Comparison of ENCODE assay signal across 2 cellular contexts in the genomic region with DNA sequence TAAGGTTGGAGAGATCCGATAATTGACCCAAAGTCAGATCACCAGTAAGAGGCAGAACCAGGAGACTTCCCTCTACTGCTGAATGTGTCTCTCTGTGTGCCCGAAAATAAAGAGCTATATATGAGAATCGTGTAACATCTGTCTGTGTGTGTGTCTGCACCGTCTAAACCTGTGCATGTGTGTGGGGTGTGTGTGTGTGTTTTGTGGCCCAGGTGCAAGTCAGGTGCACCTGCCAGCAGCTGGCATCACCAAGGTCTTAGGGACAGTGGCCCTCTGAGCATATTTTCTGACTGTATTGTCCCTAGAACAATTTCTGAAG.
TF ChIP-seq lines count a peak whose summit lies in the region.

No MANE protein-coding gene starts in this region.

TF ChIP-seq in H1, 55 proteins besides CTCF, POLR2A, EP300 and RAD21:
- TF ChIP-seq HDAC6 (IDR thresholded peaks at IDR 0.05; ENCODE audit: low read depth, low read length) (no peak), HDAC2 (IDR thresholded peaks at IDR 0.05; ENCODE audit: borderline replicate concordance in 1 of 2, low read depth in 2 of 2, low read length in 2 of 2) (no peak), KDM4A (IDR thresholded peaks at IDR 0.05; ENCODE audit: low read depth, low read length, severe bottlenecking) (no peak), KDM5A (IDR thresholded peaks at IDR 0.05; ENCODE audit: low read length) (no peak), KDM1A (IDR thresholded peaks at IDR 0.05; ENCODE audit: borderline replicate concordance, low read length) (no peak), CHD1 (IDR thresholded peaks at IDR 0.05; ENCODE audit: low read depth, low read length) (no peak), SIRT6 (IDR thresholded peaks at IDR 0.05; ENCODE audit: low read length) (no peak), TBP (IDR thresholded peaks at IDR 0.05; ENCODE audit: low read depth, low read length) (no peak), GABPA (IDR thresholded peaks at IDR 0.05; ENCODE audit: borderline replicate concordance, insufficient read depth, low read length) (no peak), ZNF274 (IDR thresholded peaks at IDR 0.05; ENCODE audit: borderline replicate concordance, extremely low read depth, low read length) (no peak), ASH2L (IDR thresholded peaks at IDR 0.05; ENCODE audit: low read length) (no peak), CTBP2 (IDR thresholded peaks at IDR 0.05; ENCODE audit: borderline replicate concordance, insufficient read depth, insufficient read length, low read length) (no peak), CBX5 (IDR thresholded peaks at IDR 0.05; ENCODE audit: low read depth, low read length) (no peak), SIN3A (conservative IDR thresholded peaks at IDR 0.05 in 1 of 2, IDR thresholded peaks at IDR 0.05 in 1 of 2; ENCODE audit: low read depth in 1 of 2, low read length in 2 of 2) (no peak), GTF2F1 (IDR thresholded peaks at IDR 0.05; ENCODE audit: borderline replicate concordance, low read depth, low read length) (no peak), BACH1 (IDR thresholded peaks at IDR 0.05; ENCODE audit: low read length) (no peak), RFX5 (IDR thresholded peaks at IDR 0.05; ENCODE audit: borderline replicate concordance, low read depth, low read length) (no peak)
- TF ChIP-seq, protein P1, sequence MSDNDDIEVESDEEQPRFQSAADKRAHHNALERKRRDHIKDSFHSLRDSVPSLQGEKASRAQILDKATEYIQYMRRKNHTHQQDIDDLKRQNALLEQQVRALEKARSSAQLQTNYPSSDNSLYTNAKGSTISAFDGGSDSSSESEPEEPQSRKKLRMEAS (IDR thresholded peaks at IDR 0.05): no peak
- TF ChIP-seq, protein P2, sequence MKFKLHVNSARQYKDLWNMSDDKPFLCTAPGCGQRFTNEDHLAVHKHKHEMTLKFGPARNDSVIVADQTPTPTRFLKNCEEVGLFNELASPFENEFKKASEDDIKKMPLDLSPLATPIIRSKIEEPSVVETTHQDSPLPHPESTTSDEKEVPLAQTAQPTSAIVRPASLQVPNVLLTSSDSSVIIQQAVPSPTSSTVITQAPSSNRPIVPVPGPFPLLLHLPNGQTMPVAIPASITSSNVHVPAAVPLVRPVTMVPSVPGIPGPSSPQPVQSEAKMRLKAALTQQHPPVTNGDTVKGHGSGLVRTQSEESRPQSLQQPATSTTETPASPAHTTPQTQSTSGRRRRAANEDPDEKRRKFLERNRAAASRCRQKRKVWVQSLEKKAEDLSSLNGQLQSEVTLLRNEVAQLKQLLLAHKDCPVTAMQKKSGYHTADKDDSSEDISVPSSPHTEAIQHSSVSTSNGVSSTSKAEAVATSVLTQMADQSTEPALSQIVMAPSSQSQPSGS (IDR thresholded peaks at IDR 0.05; ENCODE audit: low read length): no peak
- TF ChIP-seq, protein P3, sequence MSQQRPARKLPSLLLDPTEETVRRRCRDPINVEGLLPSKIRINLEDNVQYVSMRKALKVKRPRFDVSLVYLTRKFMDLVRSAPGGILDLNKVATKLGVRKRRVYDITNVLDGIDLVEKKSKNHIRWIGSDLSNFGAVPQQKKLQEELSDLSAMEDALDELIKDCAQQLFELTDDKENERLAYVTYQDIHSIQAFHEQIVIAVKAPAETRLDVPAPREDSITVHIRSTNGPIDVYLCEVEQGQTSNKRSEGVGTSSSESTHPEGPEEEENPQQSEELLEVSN (IDR thresholded peaks at IDR 0.05): no peak
TF ChIP-seq in H1: peak in this region for 0.

TF ChIP-seq in GM12891, 5 proteins besides CTCF, POLR2A, EP300 and RAD21:
- TF ChIP-seq POLR2AphosphoS5 (IDR thresholded peaks at IDR 0.05; ENCODE audit: low read depth, low read length) (no peak), TAF1 (IDR thresholded peaks at IDR 0.05; ENCODE audit: low read depth, low read length) (no peak), SPI1 (IDR thresholded peaks at IDR 0.05; ENCODE audit: low read depth, low read length) (no peak), PAX5 (IDR thresholded peaks at IDR 0.05; ENCODE audit: insufficient read depth, low read length, severe bottlenecking) (no peak), POU2F2 (IDR thresholded peaks at IDR 0.05; ENCODE audit: low read depth, low read length) (no peak)
